In the genomic region with DNA sequence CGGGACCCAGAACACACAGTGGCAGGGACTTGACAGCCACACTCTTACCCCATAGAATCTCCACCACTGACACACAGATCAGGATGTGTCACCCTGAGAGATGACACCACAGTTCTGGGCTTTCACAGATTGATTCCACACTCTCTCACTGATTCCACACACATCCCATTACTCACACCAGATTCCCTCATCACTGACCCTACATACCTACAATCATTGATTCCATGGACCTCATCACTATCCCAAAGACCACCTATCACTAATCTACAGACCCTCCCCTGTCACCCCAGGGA, we compare ENCODE assay signal across 9 cellular contexts. TPM values are rescaled to one million over a fixed set of nuclear protein-coding genes. Genes with fewer than 3 reads are reported as not detected.
DNase-seq lines count a peak whose midpoint lies in the region; ATAC-seq, FAIRE-seq and TF ChIP-seq lines count a peak whose summit lies in the region.
"Had no signal": no experiment of that assay in that cellular context is flagged by ENCODE, and none has a peak within 500 bp of the region (broad histone marks: within the 10 kb centered on the region; RNA-seq: fewer than 3 reads in every experiment).

No MANE protein-coding gene starts in this region.

- H3K36me3 ChIP-seq in HepG2 (replicated peaks in 1 of 2; ENCODE audit: control insufficient read depth in 1 of 2, insufficient read depth in 2 of 2, low read length in 2 of 2) (no peaks in the 10 kb centered on the region), right lobe of liver (no peaks in the 10 kb centered on the region), upper lobe of left lung (no peaks in the 10 kb centered on the region), body of pancreas (replicated peaks in 1 of 2; ENCODE audit: insufficient read depth in 1 of 2, low read depth in 2 of 2) (no peaks in the 10 kb centered on the region)

- peaks cover 9% of the 10 kb centered on the region for H3K4me1 Mint-ChIP-seq in activated naive CD8-positive, alpha-beta T cell treated with anti-CD3 and anti-CD28 coated beads, Interleukin-2, amount 10 ng/mL, durations not matched to agents 7 days and 5 days
- peaks cover 10 to 33% (median 20%) of the 10 kb centered on the region in 3 donors for H3K4me1 Mint-ChIP-seq in naive B cell

- peaks cover 6% of the 10 kb centered on the region for H3K9me3 Mint-ChIP-seq in activated naive CD8-positive, alpha-beta T cell treated with anti-CD3 and anti-CD28 coated beads, Interleukin-2, amount 10 ng/mL, durations not matched to agents 7 days and 5 days
- peaks cover 5 to 23% (median 6%) of the 10 kb centered on the region in 7 donors for H3K9me3 Mint-ChIP-seq in naive B cell

- H3K27ac ChIP-seq in HepG2 (ENCODE audit: extremely low read length, insufficient read depth, low read length): no peak overlapping the region
- H3K27ac ChIP-seq in right lobe of liver: no peak overlapping the region
- H3K27ac ChIP-seq in upper lobe of left lung: peak overlapping the region in 3 of 4 donors; percentile 18 to 61 (median 57)
- peak overlapping the region in 2 of 4 donors; percentile 56 to 63 for H3K27ac ChIP-seq in body of pancreas

- peaks cover 5% of the 10 kb centered on the region for H3K36me3 Mint-ChIP-seq in activated naive CD8-positive, alpha-beta T cell treated with anti-CD3 and anti-CD28 coated beads, Interleukin-2, amount 10 ng/mL, durations not matched to agents 7 days and 5 days
- H3K36me3 Mint-ChIP-seq in naive B cell: peaks cover 0 to 8% of the 10 kb centered on the region in 2 donors

- in situ Hi-C loops in HepG2 (cut with HindIII; ENCODE audit: extremely low pct_ligation_motif_present, low pct_unique_long_range_greater_than_20kb): no loop called here

- WGBS in HepG2 (ENCODE audit: low lambda C conversion rate): 0% methylated on average over 1 of the region's 1 CpG
- WGBS in right lobe of liver (ENCODE audit: insufficient coverage, low coverage, low lambda C conversion rate, missing lambda C conversion rate): 60% methylated on average over 1 of the region's 1 CpG
- 77 to 91% methylated on average over 1 of the region's 1 CpG for WGBS in upper lobe of left lung, 2 donors
- WGBS in body of pancreas, 2 donors: 82 to 100% methylated on average over 1 of the region's 1 CpG

- H3K27me3 ChIP-seq in HepG2 (ENCODE audit: control insufficient read depth in 1 of 2, insufficient read depth in 2 of 2, low read length in 2 of 2): no peaks in the 10 kb centered on the region; a peak in 1 of 5 replicates
- no peaks in the 10 kb centered on the region for H3K27me3 ChIP-seq in right lobe of liver
- no peaks in the 10 kb centered on the region for H3K27me3 ChIP-seq in upper lobe of left lung
- H3K27me3 ChIP-seq in body of pancreas: no peaks in the 10 kb centered on the region

- H3K4me3 ChIP-seq in HepG2 (replicated peaks in 1 of 3; ENCODE audit: insufficient read depth in 1 of 3, low read depth in 2 of 3, low read length in 3 of 3): peak overlapping the region; percentile 38 to 53 (median 40); a peak in 5 of 6 replicates
- no peak overlapping the region for H3K4me3 ChIP-seq in right lobe of liver
- peak overlapping the region in 1 of 4 donors; percentile 45 for H3K4me3 ChIP-seq in upper lobe of left lung
- no peak overlapping the region for H3K4me3 ChIP-seq in body of pancreas

- H4K20me1 ChIP-seq in HepG2 (ENCODE audit: insufficient read depth, low read length): no peaks in the 10 kb centered on the region

- H3K79me2 ChIP-seq in HepG2 (ENCODE audit: insufficient read depth, low read length): peaks cover 5% of the 10 kb centered on the region

- H3K9me3 ChIP-seq in HepG2 (ENCODE audit: low read length) (peaks cover 7% of the 10 kb centered on the region), right lobe of liver (peaks cover 0 to 9% (median 0%) of the 10 kb centered on the region in 4 donors), upper lobe of left lung (peaks cover 0 to 10% (median 5%) of the 10 kb centered on the region in 4 donors), body of pancreas (no peaks in the 10 kb centered on the region)

- no peak for TF ChIP-seq EP300 in HepG2 (IDR thresholded peaks at IDR 0.05; ENCODE audit: low read depth in 2 of 2, low read length in 2 of 2)
- TF ChIP-seq EP300 in HepG2 (CRISPR knock-in tag; IDR thresholded peaks at IDR 0.05; ENCODE audit: borderline replicate concordance): no peak
- no peak for TF ChIP-seq EP300 in upper lobe of left lung (IDR thresholded peaks at IDR 0.05)

- DNase-seq in HepG2 (ENCODE audit: low spot score): no peak
- no peak for DNase-seq in right lobe of liver
- no peak for DNase-seq in activated naive CD8-positive, alpha-beta T cell treated with anti-CD3 and anti-CD28 coated beads, Interleukin-2, amount 10 ng/mL, durations not matched to agents 7 days and 5 days
- DNase-seq in naive B cell: no peak
- DNase-seq in upper lobe of left lung: no peak
- DNase-seq in body of pancreas: no peak
- DNase-seq in RCC 7860 (ENCODE audit: low spot score): no peak
- DNase-seq: NCI-H1092 had no signal

- POLR2A ChIA-PET in HepG2 (lab: Yijun Ruan, JAX): no interaction called here
- POLR2A ChIA-PET in activated naive CD8-positive, alpha-beta T cell treated with anti-CD3 and anti-CD28 coated beads, Interleukin-2, amount 10 ng/mL, durations not matched to agents 7 days and 5 days (lab: Charles Lee): no interaction called here

- FAIRE-seq in HepG2 (lab: Jason Lieb, UNC) (no peak), RCC 7860 (lab: Jason Lieb, UNC) (no peak)

- no peak for TF ChIP-seq RAD21 in HepG2 (CRISPR knock-in tag; IDR thresholded peaks at IDR 0.05)

- CTCF ChIA-PET in HepG2 (lab: Yijun Ruan, JAX; ENCODE audit: low intra/inter-chr PET ratio, low total read pairs): no interaction called here

- peak overlapping the region; percentile 59 for H3K4me3 Mint-ChIP-seq in activated naive CD8-positive, alpha-beta T cell treated with anti-CD3 and anti-CD28 coated beads, Interleukin-2, amount 10 ng/mL, durations not matched to agents 7 days and 5 days
- H3K4me3 Mint-ChIP-seq in naive B cell: peak overlapping the region; percentile 63 to 90 (median 82)

- intact Hi-C loops in HepG2 (cut with micrococcal nuclease; ENCODE audit: unreplicated experiment) (no loop called here), right lobe of liver (cut with DNase I) (no loop called here), body of pancreas (cut with DNase I) (no loop called here)

- H3K27ac Mint-ChIP-seq in activated naive CD8-positive, alpha-beta T cell treated with anti-CD3 and anti-CD28 coated beads, Interleukin-2, amount 10 ng/mL, durations not matched to agents 7 days and 5 days: peak overlapping the region; percentile 66
- peak overlapping the region in 5 of 6 donors; percentile 12 to 80 (median 58) for H3K27ac Mint-ChIP-seq in naive B cell

- TF ChIP-seq POLR2A in HepG2 (IDR thresholded peaks at IDR 0.05; ENCODE audit: insufficient read depth in 1 of 2, low read depth in 2 of 2, low read length in 2 of 2) (no peak), right lobe of liver (IDR thresholded peaks at IDR 0.05) (no peak), upper lobe of left lung (IDR thresholded peaks at IDR 0.05) (no peak), body of pancreas (IDR thresholded peaks at IDR 0.05) (no peak)

- H2AFZ ChIP-seq in HepG2 (ENCODE audit: low read length): no peak overlapping the region

- ATAC-seq in HepG2: no peak
- no peak for ATAC-seq in right lobe of liver
- ATAC-seq in activated naive CD8-positive, alpha-beta T cell treated with anti-CD3 and anti-CD28 coated beads, Interleukin-2, amount 10 ng/mL, durations not matched to agents 7 days and 5 days (ENCODE audit: low read depth): no peak
- no peak for ATAC-seq in naive B cell (ENCODE audit: low read depth in 2 of 2)
- ATAC-seq in upper lobe of left lung (ENCODE audit: low FRiP score in 2 of 2): no peak
- no peak for ATAC-seq in body of pancreas
- ATAC-seq in GM21786 (IDR thresholded peaks at IDR 0.05; ENCODE audit: unreplicated experiment): no peak

- H3K27me3 Mint-ChIP-seq in activated naive CD8-positive, alpha-beta T cell treated with anti-CD3 and anti-CD28 coated beads, Interleukin-2, amount 10 ng/mL, durations not matched to agents 7 days and 5 days: no peaks in the 10 kb centered on the region
- H3K27me3 Mint-ChIP-seq in naive B cell: peaks cover 6 to 9% (median 8%) of the 10 kb centered on the region in 3 donors

- no peak overlapping the region for H3K9ac ChIP-seq in HepG2 (ENCODE audit: insufficient read depth, low read depth, low read length)

- peak overlapping the region; percentile 88 for H3K4me2 ChIP-seq in HepG2 (ENCODE audit: low read depth, low read length)

- TF ChIP-seq CTCF in HepG2 (CRISPR knock-in tag; IDR thresholded peaks at IDR 0.05) (no peak), right lobe of liver (IDR thresholded peaks at IDR 0.05) (no peak), upper lobe of left lung (IDR thresholded peaks at IDR 0.05) (no peak), body of pancreas (IDR thresholded peaks at IDR 0.05) (no peak)

- peaks cover 7% of the 10 kb centered on the region for H3K4me1 ChIP-seq in HepG2 (ENCODE audit: insufficient read depth, low read length)
- no peaks in the 10 kb centered on the region for H3K4me1 ChIP-seq in right lobe of liver
- H3K4me1 ChIP-seq in upper lobe of left lung: peaks cover 7 to 12% (median 10%) of the 10 kb centered on the region in 4 donors
- peaks cover 7% of the 10 kb centered on the region for H3K4me1 ChIP-seq in body of pancreas

- no TSS peak for BruUV-seq in HepG2 (replicated peaks; lab: Mats Ljungman, UMichigan)

RNA-seq across cellular contexts. Expression of gene ZNF527, which starts 57.6 kb away (rescaled TPM):
- 3.5 and 4.2 TPM in 2 replicates for total RNA-seq in HepG2 (2016; rRNA removed; fragmentation: Illumina TruSeq; extraction: Trizol)
- 0.40 and 0.71 TPM in 2 replicates for total RNA-seq in HepG2 (2016; cell fraction: cytosol; rRNA removed; fragmentation: Illumina TruSeq; extraction: Trizol; ENCODE audit: low read depth)
- 3.8 and 3.9 TPM in 2 replicates for total RNA-seq in HepG2 (2016; cell fraction: insoluble cytoplasmic fraction; rRNA removed; fragmentation: Illumina TruSeq; extraction: Trizol)
- 1.6 and 1.9 TPM in 2 replicates for total RNA-seq in HepG2 (2016; cell fraction: membrane; rRNA removed; fragmentation: Illumina TruSeq; extraction: Trizol)
- total RNA-seq in HepG2 (2016; cell fraction: nucleus; rRNA removed; fragmentation: Illumina TruSeq; extraction: Trizol): 4.9 and 5.8 TPM in 2 replicates
- polyA plus RNA-seq in HepG2 (2011; rRNA removed): 1.0 and 1.5 TPM in 2 replicates
- polyA plus RNA-seq in HepG2 (2011; cell fraction: cytosol; rRNA removed): 0.52 and 0.82 TPM in 2 replicates
- 1.2 and 2.0 TPM in 2 replicates for polyA plus RNA-seq in HepG2 (2011; cell fraction: nucleus; rRNA removed)
- 0.68 and 1.6 TPM in 2 replicates for polyA plus RNA-seq in HepG2 (2012)
- 0.25 and 0.35 TPM in 2 replicates for polyA plus RNA-seq in HepG2 (2016; cell fraction: cytosol; fragmentation: Illumina TruSeq; extraction: Trizol; ENCODE audit: low read depth)
- 2.2 and 2.5 TPM in 2 replicates for polyA plus RNA-seq in HepG2 (2016; cell fraction: insoluble cytoplasmic fraction; fragmentation: Illumina TruSeq; extraction: Trizol; ENCODE audit: low read depth)
- polyA plus RNA-seq in HepG2 (2016; cell fraction: membrane; fragmentation: Illumina TruSeq; extraction: Trizol; ENCODE audit: low read depth): 0.51 and 0.65 TPM in 2 replicates
- 6.7 and 8.5 TPM in 2 replicates for polyA plus RNA-seq in HepG2 (2016; cell fraction: nucleus; fragmentation: Illumina TruSeq; extraction: Trizol; ENCODE audit: insufficient read depth, low read depth)
- polyA minus RNA-seq in HepG2 (2011; rRNA and poly(A)+ RNA removed; ENCODE audit: low replicate concordance): 1.5 and 4.1 TPM in 2 replicates
- polyA minus RNA-seq in HepG2 (2011; cell fraction: cytosol; rRNA and poly(A)+ RNA removed): 0.79 and 1.4 TPM in 2 replicates
- polyA minus RNA-seq in HepG2 (2011; cell fraction: nucleus; rRNA and poly(A)+ RNA removed): 9.0 and 9.6 TPM in 2 replicates
- 1 to 10 TPM; 2.2 to 3.4 (median 2.6) TPM for total RNA-seq in right lobe of liver
- 1 to 10 TPM; 8.7 to 9.0 TPM for total RNA-seq in activated naive CD8-positive, alpha-beta T cell treated with anti-CD3 and anti-CD28 coated beads, Interleukin-2, amount 10 ng/mL, durations not matched to agents 7 days and 5 days
- polyA plus RNA-seq in naive B cell (ENCODE audit: low read depth in 6 of 6): 10 to 100 TPM in 3 of 6 donors, 1 to 10 TPM in 3; 7.5 to 16.7 (median 11.0) TPM
- 1 to 10 TPM; 2.1 to 8.9 (median 3.5) TPM for total RNA-seq in upper lobe of left lung
- total RNA-seq in body of pancreas: 1 to 10 TPM; 5.9 to 7.3 TPM

Comparison
In these comparisons a context has a peak if more than half of its experiments do, and no peak if none do; other contexts are left out.
1. H3K4me3 ChIP-seq: peak in HepG2 (3 of 3); none in right lobe of liver (0 of 3) and body of pancreas (0 of 2).
2. H3K27ac ChIP-seq: peak in upper lobe of left lung (3 of 4); none in HepG2 (single experiment) and right lobe of liver (0 of 3).